In genomic region chr4:184193556-184194525, GRCh38 we compare ENCODE assay signal across 14 cellular contexts. TPM values are rescaled to one million over a fixed set of nuclear protein-coding genes. Genes with fewer than 3 reads are reported as not detected.
"Had no signal": no experiment of that assay in that cellular context is flagged by ENCODE, and none has a peak within 500 bp of the region (broad histone marks: within the 10 kb centered on the region; RNA-seq: fewer than 3 reads in every experiment).

No MANE protein-coding gene starts in this region.

- H3K27ac ChIP-seq: ascending aorta, esophagus muscularis mucosa, prostate gland, sigmoid colon, upper lobe of right lung had no signal

- ATAC-seq: stimulated activated naive CD8-positive, alpha-beta T cell treated with anti-CD3 and anti-CD28 coated beads, Interleukin-15, Interleukin-2, amounts not matched to agents 100 U/mL and 50 U/mL, for 24 hours; T-helper 17 cell; upper lobe of right lung had no signal

- H3K9me3 Mint-ChIP-seq: memory B cell, nephron had no signal

- H3K4me1 Mint-ChIP-seq: T-helper 17 cell had no signal

- H3K9me3 ChIP-seq: ascending aorta, esophagus muscularis mucosa, prostate gland, upper lobe of right lung had no signal

- H3K4me1 ChIP-seq: ascending aorta, esophagus muscularis mucosa, prostate gland, upper lobe of right lung had no signal

- FAIRE-seq: colon, TTC549 had no signal

- DNase-seq: activated CD4-positive, alpha-beta T cell treated with anti-CD3 and anti-CD28 coated beads, Interleukin-2, amount 50 U/mL, for 48 hours; sigmoid colon; stimulated activated CD4-positive, alpha-beta T cell treated with anti-CD3 and anti-CD28 coated beads, Interleukin-2, amount 100 ng/mL, for 24 hours; stimulated activated naive CD8-positive, alpha-beta T cell treated with anti-CD3 and anti-CD28 coated beads, Interleukin-15, Interleukin-2, amounts not matched to agents 100 U/mL and 50 U/mL, for 24 hours; T-helper 17 cell; upper lobe of right lung had no signal

- H3K36me3 Mint-ChIP-seq: memory B cell had no signal

- H3K27ac Mint-ChIP-seq: memory B cell, nephron, T-helper 17 cell had no signal

- H3K36me3 ChIP-seq: ascending aorta, esophagus muscularis mucosa, prostate gland, sigmoid colon, upper lobe of right lung had no signal

- H3K27me3 ChIP-seq: ascending aorta, esophagus muscularis mucosa, sigmoid colon, upper lobe of right lung had no signal

- H3K4me3 ChIP-seq: ascending aorta, esophagus muscularis mucosa, prostate gland, sigmoid colon, upper lobe of right lung had no signal

- H3K4me3 Mint-ChIP-seq: memory B cell, nephron, T-helper 17 cell had no signal

RNA-seq across cellular contexts. Expression of gene ENPP6, which starts 23.8 kb away (rescaled TPM):
- total RNA-seq: ascending aorta, fibroblast of villous mesenchyme, T-helper 17 cell had no signal
